8 cellular contexts compared by ENCODE assay signal in the genomic region with DNA sequence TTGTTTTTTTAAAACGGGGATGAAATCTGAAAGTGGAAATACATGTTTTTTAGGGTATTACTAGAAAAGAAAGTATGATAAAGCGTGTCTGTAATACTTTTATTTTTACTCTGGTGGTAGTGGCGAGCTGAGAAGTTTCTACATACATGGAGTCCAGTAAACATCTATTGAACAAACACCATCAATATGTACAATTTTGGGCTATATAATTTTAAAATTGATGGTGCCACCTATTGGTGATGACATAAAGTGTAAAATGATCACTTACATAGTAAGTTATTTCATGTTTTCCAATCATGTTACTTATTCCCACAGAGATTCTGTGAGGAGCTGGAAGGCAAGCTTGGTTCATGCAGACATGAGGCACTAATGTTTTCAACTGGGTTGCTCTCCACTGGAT. TPM values are rescaled to one million over a fixed set of nuclear protein-coding genes. Genes with fewer than 3 reads are reported as not detected.
DNase-seq lines count a peak whose midpoint lies in the region; ATAC-seq and TF ChIP-seq lines count a peak whose summit lies in the region.

No MANE protein-coding gene starts in this region.

- H3K27ac ChIP-seq in hepatocyte, result peak overlapping the region; percentile 17
- H3K27ac ChIP-seq in uterus, result peak overlapping the region; percentile 60 to 78

- H3K4me1 Mint-ChIP-seq in activated CD8-positive, alpha-beta T cell treated with anti-CD3 and anti-CD28 coated beads for 36 hours (ENCODE audit: low read depth), result peaks cover 15% of the 10 kb centered on the region

- POLR2A ChIA-PET in activated CD8-positive, alpha-beta T cell treated with anti-CD3 and anti-CD28 coated beads for 36 hours (lab: Charles Lee), result interaction anchor here (1.0 to 1.7 kb wide), 3 partner anchors 11 to 75 kb away, joined by 3 to 14 read pairs (median 5); a partner anchor contains a TSS

- WGBS in hepatocyte (ENCODE audit: low lambda C conversion rate, missing lambda C conversion rate), result 71% methylated on average over 3 of the region's 3 CpGs

- H3K36me3 ChIP-seq in hepatocyte (replicated peaks; ENCODE audit: insufficient read depth, low read depth) (no peaks in the 10 kb centered on the region), uterus (no peaks in the 10 kb centered on the region)

- peak overlapping the region; percentile 53 for H3K4me2 ChIP-seq in hepatocyte

- no peaks in the 10 kb centered on the region for H3K9me3 Mint-ChIP-seq in activated CD8-positive, alpha-beta T cell treated with anti-CD3 and anti-CD28 coated beads for 36 hours

- peaks cover 6% of the 10 kb centered on the region for H3K4me1 ChIP-seq in hepatocyte (ENCODE audit: insufficient read depth)
- peaks cover 0 to 5% of the 10 kb centered on the region in 2 donors for H3K4me1 ChIP-seq in uterus

- intact Hi-C loops in activated CD8-positive, alpha-beta T cell treated with anti-CD3 and anti-CD28 coated beads for 36 hours (cut with micrococcal nuclease), result loop anchor here (2.0 to 10.0 kb wide), 3 partner anchors 33 to 301 kb away; no protein-coding TSS in a partner anchor
- intact Hi-C loops in uterus (cut with DNase I; ENCODE audit: low total_unique reads), result no loop called here

- H3K27me3 ChIP-seq in hepatocyte (no peaks in the 10 kb centered on the region), uterus (no peaks in the 10 kb centered on the region)

- no peaks in the 10 kb centered on the region for H4K20me1 ChIP-seq in hepatocyte (ENCODE audit: insufficient read depth, poor library complexity, severe bottlenecking)

- no peaks in the 10 kb centered on the region for H3K79me2 ChIP-seq in hepatocyte

- H3K27ac Mint-ChIP-seq in activated CD8-positive, alpha-beta T cell treated with anti-CD3 and anti-CD28 coated beads for 36 hours, result no peak overlapping the region

- no peak overlapping the region for H3K4me3 Mint-ChIP-seq in activated CD8-positive, alpha-beta T cell treated with anti-CD3 and anti-CD28 coated beads for 36 hours

- TF ChIP-seq CTCF in activated CD8-positive, alpha-beta T cell treated with anti-CD3 and anti-CD28 coated beads for 36 hours (IDR thresholded peaks at IDR 0.05), result no peak
- TF ChIP-seq CTCF in hepatocyte (IDR thresholded peaks at IDR 0.05; ENCODE audit: poor library complexity), result peak; percentile 39
- peak in 1 of 4 experiments; percentile 4 for TF ChIP-seq CTCF in uterus (IDR thresholded peaks at IDR 0.05)

- no peak for TF ChIP-seq POLR2A in uterus (IDR thresholded peaks at IDR 0.05)

- ATAC-seq in HG03108 (IDR thresholded peaks at IDR 0.05; ENCODE audit: unreplicated experiment), result peak; percentile 53
- ATAC-seq in activated CD8-positive, alpha-beta T cell treated with anti-CD3 and anti-CD28 coated beads for 36 hours, result peak; percentile 64
- no peak for ATAC-seq in GM21526 (IDR thresholded peaks at IDR 0.05; ENCODE audit: low FRiP score, unreplicated experiment)
- ATAC-seq in HG03045 (IDR thresholded peaks at IDR 0.05; ENCODE audit: unreplicated experiment), result no peak

- H3K36me3 Mint-ChIP-seq in activated CD8-positive, alpha-beta T cell treated with anti-CD3 and anti-CD28 coated beads for 36 hours (ENCODE audit: low read depth), result no peaks in the 10 kb centered on the region

- H3K4me3 ChIP-seq in hepatocyte (no peak overlapping the region), uterus (no peak overlapping the region)

- no peaks in the 10 kb centered on the region for H3K9me2 ChIP-seq in hepatocyte (replicated peaks; ENCODE audit: insufficient read depth)

- DNase-seq in EL (peak; percentile 26), hepatocyte (ENCODE audit: low spot score) (no peak), uterus (no peak)
- no peak for DNase-seq in activated CD8-positive, alpha-beta T cell treated with anti-CD3 and anti-CD28 coated beads for 36 hours
- no peak for DNase-seq in activated CD4-positive, alpha-beta T cell treated with anti-CD3 and anti-CD28 coated beads for 4 hours

- no peaks in the 10 kb centered on the region for H3K27me3 Mint-ChIP-seq in activated CD8-positive, alpha-beta T cell treated with anti-CD3 and anti-CD28 coated beads for 36 hours

- H2AFZ ChIP-seq in hepatocyte, result no peak overlapping the region

- CTCF ChIA-PET in activated CD8-positive, alpha-beta T cell treated with anti-CD3 and anti-CD28 coated beads for 36 hours (lab: Charles Lee), result interaction anchor here (0.6 to 5.6 kb wide), 26 partner anchors 9 to 147 kb away, joined by 3 to 58 read pairs (median 4); a partner anchor contains a TSS

- H3K9me3 ChIP-seq in hepatocyte (ENCODE audit: low read depth) (no peaks in the 10 kb centered on the region), uterus (no peaks in the 10 kb centered on the region)

RNA-seq across cellular contexts. Expression of a gene that starts 31.5 kb away (rescaled TPM):
- 10 to 100 TPM; 57.3 to 57.6 TPM for total RNA-seq in activated CD8-positive, alpha-beta T cell treated with anti-CD3 and anti-CD28 coated beads for 36 hours
- total RNA-seq in hepatocyte, result 88.3 and 112 TPM in 2 replicates
- polyA plus RNA-seq in hepatocyte, result 87.3 and 90.2 TPM in 2 replicates
- 100 to 1,000 TPM in 1 of 4 donors, 10 to 100 TPM in 3; 53.0 to 148 (median 90.0) TPM for total RNA-seq in uterus

Comparison
In these comparisons a context has a peak if more than half of its experiments do, and no peak if none do; other contexts are left out.
1. ATAC-seq: peak in HG03108 (single experiment) and activated CD8-positive, alpha-beta T cell treated with anti-CD3 and anti-CD28 coated beads for 36 hours (single experiment); none in GM21526 (single experiment) and HG03045 (single experiment).